Comparison of ENCODE assay signal across 1 cellular context in the genomic region with DNA sequence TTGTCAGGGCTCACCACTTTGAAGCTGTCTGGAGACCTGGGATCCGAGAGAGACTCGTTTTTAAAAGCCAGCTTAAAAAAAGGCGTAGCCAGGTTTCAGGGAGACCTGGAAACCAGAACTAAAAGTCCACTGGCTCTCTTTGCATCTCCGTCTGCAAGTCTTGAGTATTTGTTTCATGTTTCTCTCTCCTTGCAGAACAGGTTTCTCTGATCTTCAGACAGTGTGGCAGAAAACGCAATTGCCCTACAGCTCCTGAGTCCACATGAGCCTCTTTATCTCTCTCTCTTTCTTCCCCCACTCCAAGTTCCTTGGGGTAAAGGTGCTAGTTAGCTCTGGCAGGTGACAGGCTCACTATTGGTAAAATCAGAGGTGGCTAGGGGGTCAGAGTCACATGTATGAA.
TF ChIP-seq lines count a peak whose summit lies in the region.

No MANE protein-coding gene starts in this region.

TF ChIP-seq in H1, 55 proteins besides CTCF, POLR2A, EP300 and RAD21:
- no peak for TF ChIP-seq SIX5 (IDR thresholded peaks at IDR 0.05; ENCODE audit: low read depth, low read length)
- TF ChIP-seq GTF2F1 (IDR thresholded peaks at IDR 0.05; ENCODE audit: borderline replicate concordance, low read depth, low read length) = no peak
- TF ChIP-seq KDM4A (IDR thresholded peaks at IDR 0.05; ENCODE audit: low read depth, low read length, severe bottlenecking) = no peak
- no peak for TF ChIP-seq CBX8 (IDR thresholded peaks at IDR 0.05; ENCODE audit: borderline replicate concordance, low read depth, low read length)
- no peak for TF ChIP-seq FOSL1 (IDR thresholded peaks at IDR 0.05; ENCODE audit: insufficient read depth, low read depth, low read length)
- no peak for TF ChIP-seq NANOG (IDR thresholded peaks at IDR 0.05; ENCODE audit: insufficient read depth, low read depth, low read length, poor library complexity, severe bottlenecking)
- TF ChIP-seq, protein P1, sequence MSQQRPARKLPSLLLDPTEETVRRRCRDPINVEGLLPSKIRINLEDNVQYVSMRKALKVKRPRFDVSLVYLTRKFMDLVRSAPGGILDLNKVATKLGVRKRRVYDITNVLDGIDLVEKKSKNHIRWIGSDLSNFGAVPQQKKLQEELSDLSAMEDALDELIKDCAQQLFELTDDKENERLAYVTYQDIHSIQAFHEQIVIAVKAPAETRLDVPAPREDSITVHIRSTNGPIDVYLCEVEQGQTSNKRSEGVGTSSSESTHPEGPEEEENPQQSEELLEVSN (IDR thresholded peaks at IDR 0.05) = no peak
- no peak for TF ChIP-seq SIN3A (conservative IDR thresholded peaks at IDR 0.05 in 1 of 2, IDR thresholded peaks at IDR 0.05 in 1 of 2; ENCODE audit: low read depth in 1 of 2, low read length in 2 of 2)
- TF ChIP-seq, protein P2, sequence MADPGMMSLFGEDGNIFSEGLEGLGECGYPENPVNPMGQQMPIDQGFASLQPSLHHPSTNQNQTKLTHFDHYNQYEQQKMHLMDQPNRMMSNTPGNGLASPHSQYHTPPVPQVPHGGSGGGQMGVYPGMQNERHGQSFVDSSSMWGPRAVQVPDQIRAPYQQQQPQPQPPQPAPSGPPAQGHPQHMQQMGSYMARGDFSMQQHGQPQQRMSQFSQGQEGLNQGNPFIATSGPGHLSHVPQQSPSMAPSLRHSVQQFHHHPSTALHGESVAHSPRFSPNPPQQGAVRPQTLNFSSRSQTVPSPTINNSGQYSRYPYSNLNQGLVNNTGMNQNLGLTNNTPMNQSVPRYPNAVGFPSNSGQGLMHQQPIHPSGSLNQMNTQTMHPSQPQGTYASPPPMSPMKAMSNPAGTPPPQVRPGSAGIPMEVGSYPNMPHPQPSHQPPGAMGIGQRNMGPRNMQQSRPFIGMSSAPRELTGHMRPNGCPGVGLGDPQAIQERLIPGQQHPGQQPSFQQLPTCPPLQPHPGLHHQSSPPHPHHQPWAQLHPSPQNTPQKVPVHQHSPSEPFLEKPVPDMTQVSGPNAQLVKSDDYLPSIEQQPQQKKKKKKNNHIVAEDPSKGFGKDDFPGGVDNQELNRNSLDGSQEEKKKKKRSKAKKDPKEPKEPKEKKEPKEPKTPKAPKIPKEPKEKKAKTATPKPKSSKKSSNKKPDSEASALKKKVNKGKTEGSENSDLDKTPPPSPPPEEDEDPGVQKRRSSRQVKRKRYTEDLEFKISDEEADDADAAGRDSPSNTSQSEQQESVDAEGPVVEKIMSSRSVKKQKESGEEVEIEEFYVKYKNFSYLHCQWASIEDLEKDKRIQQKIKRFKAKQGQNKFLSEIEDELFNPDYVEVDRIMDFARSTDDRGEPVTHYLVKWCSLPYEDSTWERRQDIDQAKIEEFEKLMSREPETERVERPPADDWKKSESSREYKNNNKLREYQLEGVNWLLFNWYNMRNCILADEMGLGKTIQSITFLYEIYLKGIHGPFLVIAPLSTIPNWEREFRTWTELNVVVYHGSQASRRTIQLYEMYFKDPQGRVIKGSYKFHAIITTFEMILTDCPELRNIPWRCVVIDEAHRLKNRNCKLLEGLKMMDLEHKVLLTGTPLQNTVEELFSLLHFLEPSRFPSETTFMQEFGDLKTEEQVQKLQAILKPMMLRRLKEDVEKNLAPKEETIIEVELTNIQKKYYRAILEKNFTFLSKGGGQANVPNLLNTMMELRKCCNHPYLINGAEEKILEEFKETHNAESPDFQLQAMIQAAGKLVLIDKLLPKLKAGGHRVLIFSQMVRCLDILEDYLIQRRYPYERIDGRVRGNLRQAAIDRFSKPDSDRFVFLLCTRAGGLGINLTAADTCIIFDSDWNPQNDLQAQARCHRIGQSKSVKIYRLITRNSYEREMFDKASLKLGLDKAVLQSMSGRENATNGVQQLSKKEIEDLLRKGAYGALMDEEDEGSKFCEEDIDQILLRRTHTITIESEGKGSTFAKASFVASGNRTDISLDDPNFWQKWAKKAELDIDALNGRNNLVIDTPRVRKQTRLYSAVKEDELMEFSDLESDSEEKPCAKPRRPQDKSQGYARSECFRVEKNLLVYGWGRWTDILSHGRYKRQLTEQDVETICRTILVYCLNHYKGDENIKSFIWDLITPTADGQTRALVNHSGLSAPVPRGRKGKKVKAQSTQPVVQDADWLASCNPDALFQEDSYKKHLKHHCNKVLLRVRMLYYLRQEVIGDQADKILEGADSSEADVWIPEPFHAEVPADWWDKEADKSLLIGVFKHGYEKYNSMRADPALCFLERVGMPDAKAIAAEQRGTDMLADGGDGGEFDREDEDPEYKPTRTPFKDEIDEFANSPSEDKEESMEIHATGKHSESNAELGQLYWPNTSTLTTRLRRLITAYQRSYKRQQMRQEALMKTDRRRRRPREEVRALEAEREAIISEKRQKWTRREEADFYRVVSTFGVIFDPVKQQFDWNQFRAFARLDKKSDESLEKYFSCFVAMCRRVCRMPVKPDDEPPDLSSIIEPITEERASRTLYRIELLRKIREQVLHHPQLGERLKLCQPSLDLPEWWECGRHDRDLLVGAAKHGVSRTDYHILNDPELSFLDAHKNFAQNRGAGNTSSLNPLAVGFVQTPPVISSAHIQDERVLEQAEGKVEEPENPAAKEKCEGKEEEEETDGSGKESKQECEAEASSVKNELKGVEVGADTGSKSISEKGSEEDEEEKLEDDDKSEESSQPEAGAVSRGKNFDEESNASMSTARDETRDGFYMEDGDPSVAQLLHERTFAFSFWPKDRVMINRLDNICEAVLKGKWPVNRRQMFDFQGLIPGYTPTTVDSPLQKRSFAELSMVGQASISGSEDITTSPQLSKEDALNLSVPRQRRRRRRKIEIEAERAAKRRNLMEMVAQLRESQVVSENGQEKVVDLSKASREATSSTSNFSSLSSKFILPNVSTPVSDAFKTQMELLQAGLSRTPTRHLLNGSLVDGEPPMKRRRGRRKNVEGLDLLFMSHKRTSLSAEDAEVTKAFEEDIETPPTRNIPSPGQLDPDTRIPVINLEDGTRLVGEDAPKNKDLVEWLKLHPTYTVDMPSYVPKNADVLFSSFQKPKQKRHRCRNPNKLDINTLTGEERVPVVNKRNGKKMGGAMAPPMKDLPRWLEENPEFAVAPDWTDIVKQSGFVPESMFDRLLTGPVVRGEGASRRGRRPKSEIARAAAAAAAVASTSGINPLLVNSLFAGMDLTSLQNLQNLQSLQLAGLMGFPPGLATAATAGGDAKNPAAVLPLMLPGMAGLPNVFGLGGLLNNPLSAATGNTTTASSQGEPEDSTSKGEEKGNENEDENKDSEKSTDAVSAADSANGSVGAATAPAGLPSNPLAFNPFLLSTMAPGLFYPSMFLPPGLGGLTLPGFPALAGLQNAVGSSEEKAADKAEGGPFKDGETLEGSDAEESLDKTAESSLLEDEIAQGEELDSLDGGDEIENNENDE (IDR thresholded peaks at IDR 0.05; ENCODE audit: insufficient replicate concordance, low read length) = no peak
- no peak for TF ChIP-seq CBX5 (IDR thresholded peaks at IDR 0.05; ENCODE audit: low read depth, low read length)
- no peak for TF ChIP-seq ASH2L (IDR thresholded peaks at IDR 0.05; ENCODE audit: low read length)
- no peak for TF ChIP-seq SP2 (IDR thresholded peaks at IDR 0.05; ENCODE audit: low read length)
